ENCODE assay signal across 2 cellular contexts in the genomic region with DNA sequence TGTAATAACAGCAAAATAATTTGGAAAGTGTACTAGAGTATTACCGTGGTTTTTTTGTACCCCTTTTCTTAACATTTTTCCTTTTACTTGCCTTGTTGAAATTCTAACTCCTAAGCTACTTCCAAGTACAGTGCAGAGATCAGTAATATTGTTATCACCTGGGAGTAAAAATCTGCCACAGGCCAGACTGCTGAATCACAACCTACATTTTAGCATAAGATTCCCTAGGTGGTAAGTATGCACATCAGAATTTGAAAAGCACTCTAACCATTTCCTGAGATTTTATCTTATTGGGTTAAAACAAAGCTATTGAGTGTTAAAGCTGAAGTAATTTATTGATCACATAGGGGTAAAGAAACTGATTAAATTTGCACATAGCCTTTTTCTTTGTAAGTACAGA.
TF ChIP-seq lines count a peak whose summit lies in the region.

No MANE protein-coding gene starts in this region.

TF ChIP-seq in GM23338, 12 proteins besides CTCF, POLR2A, EP300 and RAD21 (continued from another document):
- TF ChIP-seq, protein P1, sequence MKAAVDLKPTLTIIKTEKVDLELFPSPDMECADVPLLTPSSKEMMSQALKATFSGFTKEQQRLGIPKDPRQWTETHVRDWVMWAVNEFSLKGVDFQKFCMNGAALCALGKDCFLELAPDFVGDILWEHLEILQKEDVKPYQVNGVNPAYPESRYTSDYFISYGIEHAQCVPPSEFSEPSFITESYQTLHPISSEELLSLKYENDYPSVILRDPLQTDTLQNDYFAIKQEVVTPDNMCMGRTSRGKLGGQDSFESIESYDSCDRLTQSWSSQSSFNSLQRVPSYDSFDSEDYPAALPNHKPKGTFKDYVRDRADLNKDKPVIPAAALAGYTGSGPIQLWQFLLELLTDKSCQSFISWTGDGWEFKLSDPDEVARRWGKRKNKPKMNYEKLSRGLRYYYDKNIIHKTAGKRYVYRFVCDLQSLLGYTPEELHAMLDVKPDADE (IDR thresholded peaks at IDR 0.05), result no peak

TF ChIP-seq in K562, 482 proteins besides CTCF, POLR2A, EP300 and RAD21 (continued from another document):
- TF ChIP-seq, protein P2, sequence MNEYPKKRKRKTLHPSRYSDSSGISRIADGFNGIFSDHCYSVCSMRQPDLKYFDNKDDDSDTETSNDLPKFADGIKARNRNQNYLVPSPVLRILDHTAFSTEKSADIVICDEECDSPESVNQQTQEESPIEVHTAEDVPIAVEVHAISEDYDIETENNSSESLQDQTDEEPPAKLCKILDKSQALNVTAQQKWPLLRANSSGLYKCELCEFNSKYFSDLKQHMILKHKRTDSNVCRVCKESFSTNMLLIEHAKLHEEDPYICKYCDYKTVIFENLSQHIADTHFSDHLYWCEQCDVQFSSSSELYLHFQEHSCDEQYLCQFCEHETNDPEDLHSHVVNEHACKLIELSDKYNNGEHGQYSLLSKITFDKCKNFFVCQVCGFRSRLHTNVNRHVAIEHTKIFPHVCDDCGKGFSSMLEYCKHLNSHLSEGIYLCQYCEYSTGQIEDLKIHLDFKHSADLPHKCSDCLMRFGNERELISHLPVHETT (CRISPR knock-in tag; conservative IDR thresholded peaks at IDR 0.05 in 1 of 2, IDR thresholded peaks at IDR 0.05 in 1 of 2), result no peak
- no peak for TF ChIP-seq LEF1 (IDR thresholded peaks at IDR 0.05)
